ENCODE assay signal across 6 cellular contexts in the genomic region with DNA sequence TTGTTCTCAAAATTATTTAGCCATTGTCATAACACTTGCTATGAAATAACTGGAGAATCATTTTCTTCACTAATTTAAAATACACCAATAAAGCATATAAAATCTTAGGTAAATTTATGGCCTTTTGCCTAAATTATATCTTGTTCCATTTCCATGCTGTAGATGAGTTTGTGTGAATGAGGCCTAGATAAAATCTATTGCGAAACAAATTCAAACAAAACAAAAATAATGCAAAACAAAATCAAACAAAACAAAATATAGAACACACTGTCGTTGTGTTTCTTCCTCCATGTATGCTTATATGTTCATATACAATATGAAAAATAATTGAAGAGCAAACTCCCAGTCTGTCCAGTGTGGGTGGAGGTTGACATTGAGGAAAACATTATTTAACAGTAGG.
"Had no signal": no experiment of that assay in that cellular context is flagged by ENCODE, and none has a peak within 500 bp of the region (broad histone marks: within the 10 kb centered on the region; RNA-seq: fewer than 3 reads in every experiment).

No MANE protein-coding gene starts in this region.

- ATAC-seq: K562 had no signal

- H3K27ac ChIP-seq: HL-60, KMS-11 had no signal

- H3K9ac ChIP-seq: KMS-11 had no signal

- DNase-seq: KBM-7, KG1 had no signal

- H3K4me2 ChIP-seq: KMS-11 had no signal

- FAIRE-seq: HTR-8/SVneo, K562 had no signal

- H3K4me3 ChIP-seq: K562 had no signal
